In genomic region chr3:194938845-194939531, GRCh38 we compare ENCODE assay signal across 18 cellular contexts.
DNase-seq lines count a peak whose midpoint lies in the region; ATAC-seq, FAIRE-seq and TF ChIP-seq lines count a peak whose summit lies in the region.
"Had no signal": no experiment of that assay in that cellular context is flagged by ENCODE, and none has a peak within 500 bp of the region (broad histone marks: within the 10 kb centered on the region; RNA-seq: fewer than 3 reads in every experiment).

No MANE protein-coding gene starts in this region.

- peaks cover 3% of the 10 kb centered on the region for H3K36me3 Mint-ChIP-seq in astrocyte (ENCODE audit: low read depth, unreplicated experiment)
- H3K36me3 Mint-ChIP-seq in neural crest cell (ENCODE audit: low read depth): no peaks in the 10 kb centered on the region
- no peaks in the 10 kb centered on the region for H3K36me3 Mint-ChIP-seq in natural killer cell
- no peaks in the 10 kb centered on the region for H3K36me3 Mint-ChIP-seq in progenitor cell of endocrine pancreas (ENCODE audit: insufficient read depth)
- H3K36me3 Mint-ChIP-seq: CD4-positive, alpha-beta memory T cell; immature natural killer cell had no signal

- no peak overlapping the region for H3K9ac ChIP-seq in astrocyte (ENCODE audit: low read length)
- no peak overlapping the region for H3K9ac ChIP-seq in GM23248

- peaks cover 10% of the 10 kb centered on the region for H3K9me3 ChIP-seq in astrocyte (ENCODE audit: insufficient read depth, low read depth, low read length)
- H3K9me3 ChIP-seq in heart right ventricle: no peaks in the 10 kb centered on the region
- no peaks in the 10 kb centered on the region for H3K9me3 ChIP-seq in GM23248 (ENCODE audit: low read depth)

- no peaks in the 10 kb centered on the region for H4K20me1 ChIP-seq in astrocyte (ENCODE audit: insufficient read depth, low read length)
- no peaks in the 10 kb centered on the region for H4K20me1 ChIP-seq in GM23248 (ENCODE audit: insufficient read depth)

- no peak overlapping the region for H3K4me3 Mint-ChIP-seq in astrocyte (ENCODE audit: unreplicated experiment)
- H3K4me3 Mint-ChIP-seq in neural crest cell: no peak overlapping the region
- H3K4me3 Mint-ChIP-seq in natural killer cell: no peak overlapping the region
- no peak overlapping the region for H3K4me3 Mint-ChIP-seq in progenitor cell of endocrine pancreas (ENCODE audit: low read depth)
- H3K4me3 Mint-ChIP-seq: CD4-positive, alpha-beta memory T cell; immature natural killer cell had no signal

- H3K27me3 Mint-ChIP-seq in astrocyte (ENCODE audit: low read depth, unreplicated experiment): peaks cover 35% of the 10 kb centered on the region
- H3K27me3 Mint-ChIP-seq in neural crest cell (ENCODE audit: low read depth): no peaks in the 10 kb centered on the region
- peaks cover 0 to 14% of the 10 kb centered on the region in 2 donors for H3K27me3 Mint-ChIP-seq in natural killer cell (ENCODE audit: low read depth in 2 of 2)
- peaks cover 20% of the 10 kb centered on the region for H3K27me3 Mint-ChIP-seq in progenitor cell of endocrine pancreas

- no peaks in the 10 kb centered on the region for H3K36me3 ChIP-seq in astrocyte (ENCODE audit: insufficient read depth, low read length)
- no peaks in the 10 kb centered on the region for H3K36me3 ChIP-seq in heart right ventricle
- H3K36me3 ChIP-seq in GM23248 (ENCODE audit: low read depth): no peaks in the 10 kb centered on the region

- H3K27ac ChIP-seq in astrocyte (ENCODE audit: low read depth, low read length): no peak overlapping the region
- peak overlapping the region in 2 of 10 donors; percentile 14 to 16 for H3K27ac ChIP-seq in heart right ventricle
- no peak overlapping the region for H3K27ac ChIP-seq in GM23248
- H3K27ac ChIP-seq: PC-9 had no signal

- WGBS in heart right ventricle, 2 donors: 58 to 64% methylated on average over 8 of the region's 8 CpGs
- WGBS in GM23248 (ENCODE audit: low coverage in 1 of 2, low lambda C conversion rate in 2 of 2, missing lambda C conversion rate in 2 of 2), 2 experiments: 54 to 57% methylated on average over 7 to 8 of the region's 8 CpGs

- H3K9me2 ChIP-seq in GM23248 (ENCODE audit: insufficient read depth): no peaks in the 10 kb centered on the region

- peak; percentile 60 for DNase-seq in Ammon's horn (ENCODE audit: low spot score)
- DNase-seq in astrocyte (ENCODE audit: low read depth): peak; percentile 35
- DNase-seq in heart right ventricle: peak in 1 of 2 donors; percentile 68
- DNase-seq in neural crest cell (ENCODE audit: low read depth, low spot score): no peak
- DNase-seq in natural killer cell: no peak
- DNase-seq in GM23248: no peak
- DNase-seq in progenitor cell of endocrine pancreas (ENCODE audit: low spot score, unreplicated experiment): no peak
- DNase-seq: CD4-positive, alpha-beta memory T cell; DMS53; erythroblast; immature natural killer cell; mammary epithelial cell; NCI-H1436 treated with DMSO at 0.1 percent for 48 hours; PC-9; stimulated activated CD4-positive, alpha-beta T cell treated with anti-CD3 and anti-CD28 coated beads, Interleukin-2, amount 100 ng/mL, for 24 hours; T1000 had no signal

- ATAC-seq in heart right ventricle (peak in 7 of 8 donors; percentile 18 to 92 (median 66)), natural killer cell (no peak), HG03280 (IDR thresholded peaks at IDR 0.05; ENCODE audit: unreplicated experiment) (no peak)
- ATAC-seq: SK-N-SH treated with all-trans-retinoic acid at 6 μM for 48 hours had no signal

- H3K4me1 Mint-ChIP-seq in astrocyte (ENCODE audit: low read depth, unreplicated experiment) (no peaks in the 10 kb centered on the region), neural crest cell (no peaks in the 10 kb centered on the region), natural killer cell (no peaks in the 10 kb centered on the region), progenitor cell of endocrine pancreas (ENCODE audit: low read depth) (no peaks in the 10 kb centered on the region)
- H3K4me1 Mint-ChIP-seq: CD4-positive, alpha-beta memory T cell; immature natural killer cell had no signal

- TF ChIP-seq CTCF in astrocyte (IDR thresholded peaks at IDR 0.05; ENCODE audit: insufficient read depth, low read depth, low read length) (no peak), heart right ventricle (IDR thresholded peaks at IDR 0.05) (no peak), neural crest cell (conservative IDR thresholded peaks at IDR 0.05) (no peak), natural killer cell (IDR thresholded peaks at IDR 0.05) (no peak), progenitor cell of endocrine pancreas (IDR thresholded peaks at IDR 0.05; ENCODE audit: unreplicated experiment) (no peak)

- H3K27ac Mint-ChIP-seq in astrocyte (ENCODE audit: unreplicated experiment) (no peak overlapping the region), neural crest cell (ENCODE audit: unreplicated experiment) (peak overlapping the region; percentile 2), natural killer cell (no peak overlapping the region), progenitor cell of endocrine pancreas (no peak overlapping the region)
- H3K27ac Mint-ChIP-seq: CD4-positive, alpha-beta memory T cell; immature natural killer cell had no signal

- H3K4me3 ChIP-seq in astrocyte (ENCODE audit: insufficient read depth, low read depth, low read length): no peak overlapping the region
- H3K4me3 ChIP-seq in heart right ventricle: no peak overlapping the region
- H3K4me3 ChIP-seq in GM23248: no peak overlapping the region
- H3K4me3 ChIP-seq: PC-9 had no signal

- H3K9me3 Mint-ChIP-seq in astrocyte (ENCODE audit: unreplicated experiment) (peaks cover 4% of the 10 kb centered on the region), neural crest cell (no peaks in the 10 kb centered on the region), natural killer cell (no peaks in the 10 kb centered on the region), progenitor cell of endocrine pancreas (ENCODE audit: low read depth) (no peaks in the 10 kb centered on the region)
- H3K9me3 Mint-ChIP-seq: immature natural killer cell had no signal

- no peaks in the 10 kb centered on the region for H3K4me1 ChIP-seq in astrocyte (ENCODE audit: insufficient read depth, low read length)
- H3K4me1 ChIP-seq in heart right ventricle: peaks cover 2 to 48% (median 11%) of the 10 kb centered on the region in 9 donors
- H3K4me1 ChIP-seq in GM23248 (ENCODE audit: insufficient read depth): no peaks in the 10 kb centered on the region

- H3K79me2 ChIP-seq in astrocyte (ENCODE audit: insufficient read depth, low read length): no peaks in the 10 kb centered on the region
- H3K79me2 ChIP-seq in GM23248 (ENCODE audit: insufficient read depth): no peaks in the 10 kb centered on the region

- FAIRE-seq in astrocyte (lab: Jason Lieb, UNC): no peak

- intact Hi-C loops in heart right ventricle (cut with DNase I) (no loop called here), natural killer cell (cut with micrococcal nuclease) (no loop called here)

- H3F3A ChIP-seq in GM23248 (ENCODE audit: insufficient read depth): no peaks in the 10 kb centered on the region

- H2AFZ ChIP-seq in astrocyte (ENCODE audit: low read depth, low read length) (no peak overlapping the region), GM23248 (no peak overlapping the region)
- H2AFZ ChIP-seq: PC-9 had no signal

- H3K27me3 ChIP-seq in astrocyte (ENCODE audit: insufficient read depth, low read length) (no peaks in the 10 kb centered on the region), heart right ventricle (no peaks in the 10 kb centered on the region), GM23248 (replicated peaks; ENCODE audit: insufficient read depth) (peaks cover 3% of the 10 kb centered on the region; the same call in 1 of the 2 replicates)

- no peak overlapping the region for H3K4me2 ChIP-seq in astrocyte (ENCODE audit: low read length)
- no peak overlapping the region for H3K4me2 ChIP-seq in GM23248 (ENCODE audit: unreplicated experiment)
- H3K4me2 ChIP-seq: PC-9 had no signal

- in situ Hi-C loops in GM23248 (cut with MboI): no loop called here

Comparison
In these comparisons a context has a peak if more than half of its experiments do, and no peak if none do; other contexts are left out.
1. DNase-seq: peak in Ammon's horn (single experiment) and astrocyte (single experiment); none in neural crest cell (single experiment), natural killer cell (single experiment), GM23248 (single experiment) and progenitor cell of endocrine pancreas (single experiment).
2. ATAC-seq: peak in heart right ventricle (7 of 8); none in natural killer cell (0 of 3) and HG03280 (single experiment).